In the genomic region with DNA sequence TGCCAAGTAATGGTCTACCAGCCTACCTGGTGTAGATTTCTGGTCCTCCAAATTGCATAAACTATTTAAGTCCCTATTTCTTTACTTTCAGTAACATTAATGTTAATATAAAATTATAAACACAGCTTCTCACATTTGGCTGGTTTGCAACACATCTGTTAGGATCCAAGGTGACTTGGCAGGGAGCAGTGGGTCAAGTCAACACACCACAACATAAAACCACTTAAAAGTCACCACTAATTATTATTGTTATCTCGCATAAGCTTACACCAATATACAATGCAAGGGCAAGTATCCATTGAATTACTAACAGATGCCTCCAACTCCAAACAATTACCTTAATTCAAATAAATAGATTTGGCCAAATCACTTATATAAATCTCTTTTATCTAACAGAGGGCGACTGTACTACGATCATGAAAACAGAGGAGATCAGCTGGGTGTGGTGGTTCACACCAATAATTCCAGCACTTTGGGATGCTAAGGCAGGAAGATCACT, we compare ENCODE assay signal across 21 cellular contexts.
"Had no signal": no experiment of that assay in that cellular context is flagged by ENCODE, and none has a peak within 500 bp of the region (broad histone marks: within the 10 kb centered on the region; RNA-seq: fewer than 3 reads in every experiment).

No MANE protein-coding gene starts in this region.

- H3K9me3 ChIP-seq: SJSA1 had no signal

- H3K27ac ChIP-seq: KMS-11, SJSA1 had no signal

- H3K27me3 ChIP-seq: SJSA1 had no signal

- DNase-seq: Kasumi-1, MM.1S, NCI-H1092 treated with DMSO at 0.1 percent for 48 hours, NCI-H1436, NCI-H187, NCI-H2029, NCI-H2081 treated with DMSO at 0.1 percent for 48 hours, NCI-H2171, NCI-H226, NCI-H446, NCI-H510A, NCI-H524 treated with DMSO at 0.1 percent for 48 hours, NCI-H774, Right ventricle myocardium superior, RPMI8226, SIG-M5, T-cell had no signal

- ATAC-seq: K562, T-cell had no signal

- FAIRE-seq: K562, RCC 7860 had no signal

- H3K36me3 ChIP-seq: SJSA1 had no signal

- H3K9ac ChIP-seq: KMS-11 had no signal

- H3K4me1 ChIP-seq: SJSA1 had no signal

- H3K4me3 ChIP-seq: K562, SJSA1 had no signal

- H3K4me2 ChIP-seq: KMS-11 had no signal
